In the genomic region with DNA sequence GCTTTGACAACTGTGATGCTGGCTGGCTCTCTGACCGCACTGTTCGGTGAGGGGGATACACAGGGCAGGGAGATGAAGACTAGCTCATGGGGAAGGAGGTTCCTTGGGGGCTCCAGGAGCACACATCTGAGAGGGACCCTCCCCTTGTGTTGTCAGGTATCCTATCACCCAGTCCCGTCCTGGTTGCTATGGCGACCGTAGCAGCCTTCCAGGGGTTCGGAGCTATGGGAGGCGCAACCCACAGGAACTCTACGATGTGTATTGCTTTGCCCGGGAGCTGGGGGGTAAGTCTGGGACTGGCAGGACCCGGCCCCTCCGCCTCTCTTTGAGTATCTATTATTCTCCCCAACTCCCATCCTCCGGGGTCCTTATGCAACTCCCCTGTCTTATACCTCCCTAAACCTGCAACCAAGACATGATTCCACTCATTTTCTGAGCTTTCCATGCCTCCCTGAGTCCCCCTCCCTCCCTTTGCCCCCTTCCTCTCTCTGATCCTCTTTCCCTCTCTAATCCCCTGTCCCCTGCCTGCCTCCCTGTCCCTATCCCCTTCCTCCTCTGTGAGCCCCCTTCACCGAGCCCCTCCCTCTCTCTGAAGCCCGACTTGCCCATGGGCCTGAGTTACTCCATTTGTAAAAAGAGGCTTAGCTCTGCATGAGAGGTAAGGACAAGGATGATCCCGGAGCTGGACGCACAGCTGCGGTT, we compare ENCODE assay signal across 10 cellular contexts. TPM values are rescaled to one million over a fixed set of nuclear protein-coding genes. Genes with fewer than 3 reads are reported as not detected.
DNase-seq lines count a peak whose midpoint lies in the region; ATAC-seq and TF ChIP-seq lines count a peak whose summit lies in the region.
"Had no signal": no experiment of that assay in that cellular context is flagged by ENCODE, and none has a peak within 500 bp of the region (broad histone marks: within the 10 kb centered on the region; RNA-seq: fewer than 3 reads in every experiment).

No MANE protein-coding gene starts in this region.

- H3K9ac ChIP-seq in endodermal cell (ENCODE audit: extremely low read depth, low read length, poor library complexity, severe bottlenecking): no peak overlapping the region

- no peaks in the 10 kb centered on the region for H3K4me1 ChIP-seq in endodermal cell (ENCODE audit: control insufficient read depth, insufficient read depth, low read length)
- H3K4me1 ChIP-seq in spleen: peaks cover 0 to 14% (median 12%) of the 10 kb centered on the region in 6 donors

- WGBS in endodermal cell (ENCODE audit: insufficient coverage in 1 of 2, insufficient read length in 1 of 2), 2 experiments: 68 to 92% methylated on average over 7 to 17 of the region's 17 CpGs
- WGBS in spleen, 5 donors: 70 to 76% (median 72%) methylated on average over 15 to 17 of the region's 17 CpGs

- TF ChIP-seq POLR2A in spleen (IDR thresholded peaks at IDR 0.05): no peak

- H3K27me3 ChIP-seq in endodermal cell (ENCODE audit: control insufficient read depth, insufficient read depth, low read length, poor library complexity, severe bottlenecking) (peaks cover 50% of the 10 kb centered on the region), spleen (replicated peaks in 1 of 7) (peaks cover 0 to 74% (median 4%) of the 10 kb centered on the region in 7 donors)

- H3K4me3 ChIP-seq in endodermal cell (ENCODE audit: low read length) (peak overlapping the region; percentile 35), spleen (peak overlapping the region in 5 of 8 donors; percentile 19 to 70 (median 45))

- H3K9me3 ChIP-seq in endodermal cell (ENCODE audit: control insufficient read depth, low read length) (no peaks in the 10 kb centered on the region), spleen (no peaks in the 10 kb centered on the region)

- peaks cover 31% of the 10 kb centered on the region for H3K27me3 Mint-ChIP-seq in activated T-cell treated with anti-CD3 and anti-CD28 coated beads, Interleukin-2, amount 50 U/mL, for 24 hours
- peaks cover 63% of the 10 kb centered on the region for H3K27me3 Mint-ChIP-seq in endodermal cell (ENCODE audit: insufficient read depth)

- no peak for TF ChIP-seq CTCF in endodermal cell (conservative IDR thresholded peaks at IDR 0.05)
- TF ChIP-seq CTCF in spleen (IDR thresholded peaks at IDR 0.05 in 8 of 11, conservative IDR thresholded peaks at IDR 0.05 in 3 of 11): no peak

- H3K27ac ChIP-seq in endodermal cell (ENCODE audit: low read depth, low read length) (no peak overlapping the region), spleen (no peak overlapping the region)

- H3K36me3 Mint-ChIP-seq in activated T-cell treated with anti-CD3 and anti-CD28 coated beads, Interleukin-2, amount 50 U/mL, for 24 hours (ENCODE audit: low read depth): no peaks in the 10 kb centered on the region
- H3K36me3 Mint-ChIP-seq in endodermal cell (ENCODE audit: low read depth): no peaks in the 10 kb centered on the region

- H3K4me3 Mint-ChIP-seq in activated T-cell treated with anti-CD3 and anti-CD28 coated beads, Interleukin-2, amount 50 U/mL, for 24 hours: peak overlapping the region; percentile 47
- H3K4me3 Mint-ChIP-seq in endodermal cell: peak overlapping the region; percentile 33

- intact Hi-C loops in spleen (cut with DNase I; ENCODE audit: low total_unique reads) (no loop called here), left colon (cut with DNase I, micrococcal nuclease) (no loop called here)

- H3K36me3 ChIP-seq in endodermal cell (ENCODE audit: control insufficient read depth, insufficient read depth, low read length) (no peaks in the 10 kb centered on the region), spleen (no peaks in the 10 kb centered on the region)

- no peaks in the 10 kb centered on the region for H3K9me3 Mint-ChIP-seq in activated T-cell treated with anti-CD3 and anti-CD28 coated beads, Interleukin-2, amount 50 U/mL, for 24 hours
- no peaks in the 10 kb centered on the region for H3K9me3 Mint-ChIP-seq in endodermal cell

- H3K27ac Mint-ChIP-seq in activated T-cell treated with anti-CD3 and anti-CD28 coated beads, Interleukin-2, amount 50 U/mL, for 24 hours: no peak overlapping the region
- no peak overlapping the region for H3K27ac Mint-ChIP-seq in endodermal cell

- peaks cover 5% of the 10 kb centered on the region for H3K4me1 Mint-ChIP-seq in activated T-cell treated with anti-CD3 and anti-CD28 coated beads, Interleukin-2, amount 50 U/mL, for 24 hours (ENCODE audit: low read depth)
- H3K4me1 Mint-ChIP-seq in endodermal cell: no peaks in the 10 kb centered on the region

- DNase-seq in activated T-cell treated with anti-CD3 and anti-CD28 coated beads, Interleukin-2, amount 50 U/mL, for 24 hours: no peak
- DNase-seq in activated T-cell treated with anti-CD3 and anti-CD28 coated beads, Interleukin-2, amount 50 U/mL, for 48 hours: no peak
- DNase-seq in NCI-H82 treated with DMSO at 0.1 percent for 48 hours (lab: John Stamatoyannopoulos, UW; ENCODE audit: unreplicated experiment): peak; percentile 75
- no peak for DNase-seq in endodermal cell
- no peak for DNase-seq in spleen
- DNase-seq in left colon: no peak

- ATAC-seq in HG03378 (IDR thresholded peaks at IDR 0.05; ENCODE audit: unreplicated experiment): no peak
- ATAC-seq in HG03039 (IDR thresholded peaks at IDR 0.05; ENCODE audit: unreplicated experiment): no peak
- ATAC-seq in left colon: no peak

RNA-seq across cellular contexts. Expression of gene NCAN, which starts 12.5 kb away (rescaled TPM):
- total RNA-seq in endodermal cell: 1 to 10 TPM in 1 of 2 donors, under 1 TPM in 1; 0.77 to 4.2 TPM
- polyA plus RNA-seq in endodermal cell (2013, experiment 1 of 2): 12.7 TPM
- 11.5 TPM for polyA plus RNA-seq in endodermal cell (2013, experiment 2 of 2)
- under 1 TPM in 1 of 7 donors, not detected in 6; 0.17 TPM for total RNA-seq in spleen
- polyA plus RNA-seq in spleen: not detected
- total RNA-seq in left colon: not detected
- total RNA-seq: lung microvascular endothelial cell, sciatic nerve had no signal

RNA-seq across cellular contexts. Expression of gene NR2C2AP, which starts 21.1 kb away (rescaled TPM):
- total RNA-seq in endodermal cell (10 to 100 TPM; 14.7 to 17.2 TPM), spleen (10 to 100 TPM in 6 of 7 donors, 1 to 10 TPM in 1; 9.9 to 15.5 (median 13.8) TPM), left colon (10 to 100 TPM in 1 of 2 donors, 1 to 10 TPM in 1; 8.8 to 12.5 TPM)
- polyA plus RNA-seq in endodermal cell (2013, experiment 1 of 2): 9.3 TPM
- 9.3 TPM for polyA plus RNA-seq in endodermal cell (2013, experiment 2 of 2)
- 10 to 100 TPM; 24.2 to 27.9 (median 25.8) TPM for polyA plus RNA-seq in spleen

RNA-seq across cellular contexts. Expression of gene RFXANK, which starts 32.2 kb away (rescaled TPM):
- total RNA-seq in endodermal cell: 100 to 1,000 TPM; 117 to 122 TPM
- 85.2 TPM for polyA plus RNA-seq in endodermal cell (2013, experiment 1 of 2)
- polyA plus RNA-seq in endodermal cell (2013, experiment 2 of 2): 71.0 TPM
- total RNA-seq in spleen: 10 to 100 TPM; 47.4 to 78.4 (median 72.6) TPM
- polyA plus RNA-seq in spleen: 100 to 1,000 TPM; 122 to 139 (median 131) TPM
- total RNA-seq in left colon: 10 to 100 TPM; 60.3 to 73.7 TPM

RNA-seq across cellular contexts. Expression of gene BORCS8, which starts 32.3 kb away (rescaled TPM):
- total RNA-seq in endodermal cell (10 to 100 TPM; 22.6 to 34.3 TPM), spleen (10 to 100 TPM; 14.0 to 52.1 (median 26.0) TPM), left colon (10 to 100 TPM; 27.9 to 28.4 TPM)
- 18.4 TPM for polyA plus RNA-seq in endodermal cell (2013, experiment 1 of 2)
- 15.1 TPM for polyA plus RNA-seq in endodermal cell (2013, experiment 2 of 2)
- polyA plus RNA-seq in spleen: 10 to 100 TPM; 20.5 to 38.8 (median 26.5) TPM

RNA-seq across cellular contexts. Expression of gene TM6SF2, which starts 48.8 kb away (rescaled TPM):
- total RNA-seq in endodermal cell (10 to 100 TPM in 1 of 2 donors, 1 to 10 TPM in 1; 8.2 to 13.1 TPM), spleen (1 to 10 TPM in 1 of 7 donors, under 1 TPM in 3, not detected in 3; 0.32 to 1.0 (median 0.58) TPM), left colon (10 to 100 TPM in 1 of 2 donors, 1 to 10 TPM in 1; 6.9 to 14.3 TPM)
- polyA plus RNA-seq in endodermal cell (2013, experiment 1 of 2): 6.8 TPM
- polyA plus RNA-seq in endodermal cell (2013, experiment 2 of 2): 5.3 TPM
- polyA plus RNA-seq in spleen: under 1 TPM; 0.15 to 0.23 (median 0.22) TPM
- total RNA-seq: lung microvascular endothelial cell had no signal
